Comparison of ENCODE assay signal across 16 cellular contexts in genomic region chr1:31029031-31029430, GRCh38. TPM values are rescaled to one million over a fixed set of nuclear protein-coding genes. Genes with fewer than 3 reads are reported as not detected.
A peak's percentile ranks its signal among the peaks of the same experiment; 100 is the strongest.
DNase-seq lines count a peak whose midpoint lies in the region; ATAC-seq and TF ChIP-seq lines count a peak whose summit lies in the region.
"Had no signal": no experiment of that assay in that cellular context is flagged by ENCODE, and none has a peak within 500 bp of the region (broad histone marks: within the 10 kb centered on the region; RNA-seq: fewer than 3 reads in every experiment).

No MANE protein-coding gene starts in this region.

- peak overlapping the region in 10 of 11 experiments; percentile 39 to 76 (median 68); a peak in 21 of 22 replicates for H3K27ac ChIP-seq in BLaER1 treated with 17β-estradiol and CSF1 and Interleukin-3, amounts not matched to agents 10 nM and 100 nM
- H3K27ac ChIP-seq in GM23338 (ENCODE audit: low read depth): peak overlapping the region; percentile 18; the same call in 1 of the 2 replicates
- H3K27ac ChIP-seq: parathyroid adenoma had no signal

- peaks cover 54 to 96% (median 81%) of the 10 kb centered on the region in 10 experiments for H3K4me1 ChIP-seq in BLaER1 treated with 17β-estradiol and CSF1 and Interleukin-3, amounts not matched to agents 10 nM and 100 nM
- peaks cover 75% of the 10 kb centered on the region for H3K4me1 ChIP-seq in GM23338 (ENCODE audit: insufficient read depth)
- H3K4me1 ChIP-seq: parathyroid adenoma had no signal

- TF ChIP-seq CTCF in GM23338 (conservative IDR thresholded peaks at IDR 0.05; ENCODE audit: low read depth in 2 of 2): no peak
- TF ChIP-seq CTCF in progenitor cell of endocrine pancreas (IDR thresholded peaks at IDR 0.05; ENCODE audit: unreplicated experiment): no peak

- no peak overlapping the region for H2AFZ ChIP-seq in GM23338
- H2AFZ ChIP-seq: parathyroid adenoma had no signal

- H3K36me3 Mint-ChIP-seq in GM23338 (ENCODE audit: low read depth) (peaks cover 16% of the 10 kb centered on the region; the same call in 2 of the 3 replicates), progenitor cell of endocrine pancreas (ENCODE audit: insufficient read depth) (peaks cover 23% of the 10 kb centered on the region)
- H3K36me3 Mint-ChIP-seq in activated naive CD8-positive, alpha-beta T cell treated with anti-CD3 and anti-CD28 coated beads, Interleukin-2, amount 50 U/mL, for 24 hours (ENCODE audit: low read depth): peaks cover 51% of the 10 kb centered on the region

- ATAC-seq in GM23338 (no peak), HG02798 (IDR thresholded peaks at IDR 0.05; ENCODE audit: poor library complexity, unreplicated experiment) (no peak)
- peak; percentile 39 for ATAC-seq in activated naive CD8-positive, alpha-beta T cell treated with anti-CD3 and anti-CD28 coated beads, Interleukin-2, amount 50 U/mL, for 24 hours
- ATAC-seq: activated naive CD4-positive, alpha-beta T cell treated with anti-CD3 and anti-CD28 coated beads, Interleukin-2, amount 50 U/mL, for 72 hours had no signal

- DNase-seq in GM23338 (ENCODE audit: low spot score): no peak
- no peak for DNase-seq in activated naive CD8-positive, alpha-beta T cell treated with anti-CD3 and anti-CD28 coated beads, Interleukin-2, amount 50 U/mL, for 24 hours
- DNase-seq in progenitor cell of endocrine pancreas (ENCODE audit: low spot score, unreplicated experiment): no peak
- DNase-seq in DMS79 treated with DMSO at 0.1 percent for 48 hours (lab: John Stamatoyannopoulos, UW): no peak
- no peak for DNase-seq in activated gamma-delta T cell (lab: John Stamatoyannopoulos, UW)
- DNase-seq: activated CD8-positive, alpha-beta memory T cell treated with anti-CD3 and anti-CD28 coated beads for 24 hours; midbrain; NCI-H1092 treated with DMSO at 0.1 percent for 48 hours; NCI-H2227 treated with DMSO at 0.1 percent for 48 hours; SIG-M5 had no signal

- peak overlapping the region in 1 of 11 experiments; percentile 41; a peak in 1 of 22 replicates for H3K9ac ChIP-seq in BLaER1 treated with 17β-estradiol and CSF1 and Interleukin-3, amounts not matched to agents 10 nM and 100 nM
- H3K9ac ChIP-seq: parathyroid adenoma had no signal

- no peak overlapping the region for H3K4me3 ChIP-seq in BLaER1 treated with 17β-estradiol and CSF1 and Interleukin-3, amounts not matched to agents 10 nM and 100 nM
- H3K4me3 ChIP-seq in GM23338: no peak overlapping the region
- H3K4me3 ChIP-seq: thoracic aorta had no signal

- H4K20me1 ChIP-seq in BLaER1 treated with 17β-estradiol and CSF1 and Interleukin-3, amounts not matched to agents 10 nM and 100 nM: peaks cover 80 to 98% (median 98%) of the 10 kb centered on the region in 11 experiments
- peaks cover 81% of the 10 kb centered on the region for H4K20me1 ChIP-seq in GM23338 (replicated peaks; ENCODE audit: insufficient read depth)

- H3K9me3 Mint-ChIP-seq in GM23338: no peaks in the 10 kb centered on the region
- H3K9me3 Mint-ChIP-seq in activated naive CD8-positive, alpha-beta T cell treated with anti-CD3 and anti-CD28 coated beads, Interleukin-2, amount 50 U/mL, for 24 hours: no peaks in the 10 kb centered on the region
- H3K9me3 Mint-ChIP-seq in progenitor cell of endocrine pancreas (ENCODE audit: low read depth): no peaks in the 10 kb centered on the region
- H3K9me3 Mint-ChIP-seq: activated naive CD4-positive, alpha-beta T cell treated with anti-CD3 and anti-CD28 coated beads, Interleukin-2, amount 50 U/mL, for 72 hours; central memory CD8-positive, alpha-beta T cell had no signal

- no peaks in the 10 kb centered on the region for H3K9me2 ChIP-seq in GM23338 (ENCODE audit: insufficient read depth)

- H3K36me3 ChIP-seq in BLaER1 treated with 17β-estradiol and CSF1 and Interleukin-3, amounts not matched to agents 10 nM and 100 nM: peaks cover 11 to 82% (median 63%) of the 10 kb centered on the region in 11 experiments; a peak in 21 of 22 replicates
- H3K36me3 ChIP-seq in GM23338 (ENCODE audit: insufficient read depth): no peaks in the 10 kb centered on the region
- H3K36me3 ChIP-seq: thoracic aorta had no signal

- H3K27me3 Mint-ChIP-seq in GM23338 (ENCODE audit: insufficient read depth, low read depth, poor library complexity): peaks cover 2% of the 10 kb centered on the region
- no peaks in the 10 kb centered on the region for H3K27me3 Mint-ChIP-seq in activated naive CD8-positive, alpha-beta T cell treated with anti-CD3 and anti-CD28 coated beads, Interleukin-2, amount 50 U/mL, for 24 hours
- no peaks in the 10 kb centered on the region for H3K27me3 Mint-ChIP-seq in progenitor cell of endocrine pancreas
- H3K27me3 Mint-ChIP-seq: central memory CD8-positive, alpha-beta T cell had no signal

- H3K4me1 Mint-ChIP-seq in GM23338 (peaks cover 66% of the 10 kb centered on the region), progenitor cell of endocrine pancreas (ENCODE audit: low read depth) (peaks cover 43% of the 10 kb centered on the region)
- H3K4me1 Mint-ChIP-seq in activated naive CD8-positive, alpha-beta T cell treated with anti-CD3 and anti-CD28 coated beads, Interleukin-2, amount 50 U/mL, for 24 hours: peaks cover 88% of the 10 kb centered on the region

- H3F3A ChIP-seq in GM23338 (replicated peaks; ENCODE audit: low read depth): peaks cover 5% of the 10 kb centered on the region; the same call in 1 of the 2 replicates

- H3K27me3 ChIP-seq in BLaER1 treated with 17β-estradiol and CSF1 and Interleukin-3, amounts not matched to agents 10 nM and 100 nM: no peaks in the 10 kb centered on the region
- no peaks in the 10 kb centered on the region for H3K27me3 ChIP-seq in GM23338 (ENCODE audit: insufficient read depth)

- H3K4me2 ChIP-seq in BLaER1 treated with 17β-estradiol and CSF1 and Interleukin-3, amounts not matched to agents 10 nM and 100 nM: peak overlapping the region; percentile 54 to 90 (median 70)
- H3K4me2 ChIP-seq in GM23338: no peak overlapping the region

- H3K79me2 ChIP-seq in GM23338 (replicated peaks; ENCODE audit: insufficient read depth): peaks cover 100% of the 10 kb centered on the region

- no peaks in the 10 kb centered on the region for H3K9me3 ChIP-seq in BLaER1 treated with 17β-estradiol and CSF1 and Interleukin-3, amounts not matched to agents 10 nM and 100 nM (replicated peaks in 1 of 11)
- H3K9me3 ChIP-seq: thoracic aorta had no signal

- H3K27ac Mint-ChIP-seq in GM23338 (no peak overlapping the region), progenitor cell of endocrine pancreas (peak overlapping the region; percentile 56)
- peak overlapping the region; percentile 24 for H3K27ac Mint-ChIP-seq in activated naive CD8-positive, alpha-beta T cell treated with anti-CD3 and anti-CD28 coated beads, Interleukin-2, amount 50 U/mL, for 24 hours

- H3K4me3 Mint-ChIP-seq in GM23338: no peak overlapping the region
- H3K4me3 Mint-ChIP-seq in activated naive CD8-positive, alpha-beta T cell treated with anti-CD3 and anti-CD28 coated beads, Interleukin-2, amount 50 U/mL, for 24 hours: no peak overlapping the region
- no peak overlapping the region for H3K4me3 Mint-ChIP-seq in progenitor cell of endocrine pancreas (ENCODE audit: low read depth)
- H3K4me3 Mint-ChIP-seq: central memory CD8-positive, alpha-beta T cell had no signal

TF ChIP-seq in GM23338, 12 proteins besides CTCF, POLR2A, EP300 and RAD21 (continues in another document):
- TF ChIP-seq REST (IDR thresholded peaks at IDR 0.05; ENCODE audit: unreplicated experiment) (no peak), JUNB (IDR thresholded peaks at IDR 0.05; ENCODE audit: unreplicated experiment) (no peak), ZNF331 (CRISPR knock-in tag; IDR thresholded peaks at IDR 0.05; ENCODE audit: low read depth) (no peak), STAT1 (IDR thresholded peaks at IDR 0.05; ENCODE audit: unreplicated experiment) (no peak), NANOG (IDR thresholded peaks at IDR 0.05; ENCODE audit: borderline replicate concordance) (no peak), EZH2 (IDR thresholded peaks at IDR 0.05; ENCODE audit: low read depth, unreplicated experiment) (no peak), ETS1 (IDR thresholded peaks at IDR 0.05) (no peak)

RNA-seq across cellular contexts. Expression of gene PUM1, which starts 36.5 kb away (rescaled TPM):
- 117 and 121 TPM in 2 replicates for total RNA-seq in GM23338 (2014; rRNA removed; shearing (Covaris generic))
- polyA plus RNA-seq in GM23338 (2016; fragmentation: Nextera tagmentation; extraction: Ambion mirVana): 44.4 and 49.5 TPM in 2 replicates
- 244 and 249 TPM in 2 replicates for total RNA-seq in progenitor cell of endocrine pancreas
